Comparison of ENCODE assay signal across 1 cellular context in the genomic region with DNA sequence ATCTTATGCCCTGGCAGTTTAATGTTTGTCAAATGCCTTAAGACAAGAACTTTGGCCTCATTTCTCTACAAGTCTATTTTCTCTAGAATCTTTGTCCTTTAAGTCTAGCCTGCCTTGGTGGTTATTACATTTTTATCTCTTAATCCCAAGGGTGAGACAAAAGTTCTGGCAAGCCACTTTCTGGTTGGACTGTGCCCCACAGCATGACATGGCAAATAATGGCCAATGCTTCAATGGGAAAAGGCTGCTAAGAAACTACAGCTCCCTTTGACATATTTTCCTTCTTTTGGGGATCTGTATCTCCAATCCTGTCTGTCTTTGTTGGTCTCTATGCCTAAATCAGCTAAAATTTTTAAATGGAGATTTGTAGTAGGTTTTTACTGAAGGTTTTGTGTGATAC.
TF ChIP-seq lines count a peak whose summit lies in the region.

No MANE protein-coding gene starts in this region.

TF ChIP-seq in GM23338, 12 proteins besides CTCF, POLR2A, EP300 and RAD21:
- TF ChIP-seq, protein P1, sequence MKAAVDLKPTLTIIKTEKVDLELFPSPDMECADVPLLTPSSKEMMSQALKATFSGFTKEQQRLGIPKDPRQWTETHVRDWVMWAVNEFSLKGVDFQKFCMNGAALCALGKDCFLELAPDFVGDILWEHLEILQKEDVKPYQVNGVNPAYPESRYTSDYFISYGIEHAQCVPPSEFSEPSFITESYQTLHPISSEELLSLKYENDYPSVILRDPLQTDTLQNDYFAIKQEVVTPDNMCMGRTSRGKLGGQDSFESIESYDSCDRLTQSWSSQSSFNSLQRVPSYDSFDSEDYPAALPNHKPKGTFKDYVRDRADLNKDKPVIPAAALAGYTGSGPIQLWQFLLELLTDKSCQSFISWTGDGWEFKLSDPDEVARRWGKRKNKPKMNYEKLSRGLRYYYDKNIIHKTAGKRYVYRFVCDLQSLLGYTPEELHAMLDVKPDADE (IDR thresholded peaks at IDR 0.05): no peak
- TF ChIP-seq STAT1 (IDR thresholded peaks at IDR 0.05; ENCODE audit: unreplicated experiment): no peak
- no peak for TF ChIP-seq CREB1 (CRISPR knock-in tag; IDR thresholded peaks at IDR 0.05; ENCODE audit: low read depth)
- TF ChIP-seq ZNF462 (CRISPR knock-in tag; IDR thresholded peaks at IDR 0.05): no peak
- TF ChIP-seq, protein P2, sequence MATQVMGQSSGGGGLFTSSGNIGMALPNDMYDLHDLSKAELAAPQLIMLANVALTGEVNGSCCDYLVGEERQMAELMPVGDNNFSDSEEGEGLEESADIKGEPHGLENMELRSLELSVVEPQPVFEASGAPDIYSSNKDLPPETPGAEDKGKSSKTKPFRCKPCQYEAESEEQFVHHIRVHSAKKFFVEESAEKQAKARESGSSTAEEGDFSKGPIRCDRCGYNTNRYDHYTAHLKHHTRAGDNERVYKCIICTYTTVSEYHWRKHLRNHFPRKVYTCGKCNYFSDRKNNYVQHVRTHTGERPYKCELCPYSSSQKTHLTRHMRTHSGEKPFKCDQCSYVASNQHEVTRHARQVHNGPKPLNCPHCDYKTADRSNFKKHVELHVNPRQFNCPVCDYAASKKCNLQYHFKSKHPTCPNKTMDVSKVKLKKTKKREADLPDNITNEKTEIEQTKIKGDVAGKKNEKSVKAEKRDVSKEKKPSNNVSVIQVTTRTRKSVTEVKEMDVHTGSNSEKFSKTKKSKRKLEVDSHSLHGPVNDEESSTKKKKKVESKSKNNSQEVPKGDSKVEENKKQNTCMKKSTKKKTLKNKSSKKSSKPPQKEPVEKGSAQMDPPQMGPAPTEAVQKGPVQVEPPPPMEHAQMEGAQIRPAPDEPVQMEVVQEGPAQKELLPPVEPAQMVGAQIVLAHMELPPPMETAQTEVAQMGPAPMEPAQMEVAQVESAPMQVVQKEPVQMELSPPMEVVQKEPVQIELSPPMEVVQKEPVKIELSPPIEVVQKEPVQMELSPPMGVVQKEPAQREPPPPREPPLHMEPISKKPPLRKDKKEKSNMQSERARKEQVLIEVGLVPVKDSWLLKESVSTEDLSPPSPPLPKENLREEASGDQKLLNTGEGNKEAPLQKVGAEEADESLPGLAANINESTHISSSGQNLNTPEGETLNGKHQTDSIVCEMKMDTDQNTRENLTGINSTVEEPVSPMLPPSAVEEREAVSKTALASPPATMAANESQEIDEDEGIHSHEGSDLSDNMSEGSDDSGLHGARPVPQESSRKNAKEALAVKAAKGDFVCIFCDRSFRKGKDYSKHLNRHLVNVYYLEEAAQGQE (IDR thresholded peaks at IDR 0.05; ENCODE audit: unreplicated experiment): no peak
- no peak for TF ChIP-seq EZH2 (IDR thresholded peaks at IDR 0.05; ENCODE audit: low read depth, unreplicated experiment)
